Comparison of ENCODE assay signal across 8 cellular contexts in the genomic region with DNA sequence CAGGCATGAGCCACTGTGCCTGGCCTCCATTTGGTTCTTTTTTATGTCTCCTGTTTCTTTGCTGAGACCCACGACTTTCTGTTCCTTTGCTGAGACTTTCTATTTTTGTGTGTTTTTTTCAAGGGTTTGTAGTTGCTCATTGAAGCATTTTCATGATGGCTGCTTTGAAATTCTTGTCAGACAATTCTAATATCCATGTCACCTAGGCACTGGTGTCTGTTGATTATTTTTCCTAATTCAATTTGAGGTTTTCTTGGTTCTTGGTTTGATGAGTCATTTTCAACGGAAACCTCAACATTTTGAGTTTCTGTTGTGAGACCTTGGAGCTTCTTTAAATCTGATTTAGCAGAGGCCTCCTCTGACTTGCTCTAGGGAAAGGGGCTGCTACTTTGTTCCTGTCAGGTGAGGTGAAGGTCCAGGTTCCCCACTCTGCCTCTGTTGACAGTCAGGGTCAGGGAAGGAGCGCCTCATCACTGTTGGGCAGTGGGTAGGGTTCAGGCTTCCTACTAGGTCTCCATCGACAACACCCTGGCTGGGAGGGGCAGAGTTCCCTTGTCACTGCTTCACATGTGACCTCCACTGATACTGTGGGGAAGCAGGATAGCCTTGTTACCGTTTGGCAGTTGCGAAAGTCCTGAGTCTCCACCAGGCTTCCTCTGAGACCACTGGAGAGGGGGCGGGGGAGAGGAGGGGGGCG.
DNase-seq lines count a peak whose midpoint lies in the region; ATAC-seq and TF ChIP-seq lines count a peak whose summit lies in the region.

No MANE protein-coding gene starts in this region.

- H3K9me3 ChIP-seq in DOHH2 (ENCODE audit: control insufficient read depth, insufficient read depth, low read length) (no peaks in the 10 kb centered on the region), adrenal gland (replicated peaks in 1 of 3) (peaks cover 0 to 8% (median 0%) of the 10 kb centered on the region in 3 donors)

- H3K4me2 ChIP-seq in DOHH2 (ENCODE audit: low read length): peak overlapping the region; percentile 59

- H3K27ac ChIP-seq in DOHH2 (ENCODE audit: low read depth, low read length): no peak overlapping the region; the same call in 1 of the 2 replicates
- peak overlapping the region in 4 of 5 donors; percentile 66 to 88 (median 72) for H3K27ac ChIP-seq in adrenal gland

- H3K9me2 ChIP-seq in DOHH2 (replicated peaks; ENCODE audit: control insufficient read depth, low read length): no peaks in the 10 kb centered on the region

- H3F3A ChIP-seq in DOHH2 (ENCODE audit: control insufficient read depth, insufficient read depth): 0 out of 2 replicates have a peak, but pooled peaks cover 2% of the 10 kb centered on the region

- peak in 1 of 2 donors; percentile 10 for TF ChIP-seq POLR2A in adrenal gland (IDR thresholded peaks at IDR 0.05)

- no peaks in the 10 kb centered on the region for H3K79me2 ChIP-seq in DOHH2 (ENCODE audit: control insufficient read depth, low read length)

- 17 to 43% (median 20%) methylated on average over 3 to 6 of the region's 8 CpGs for WGBS in adrenal gland, 4 donors

- ATAC-seq in HG02938 (IDR thresholded peaks at IDR 0.05; ENCODE audit: unreplicated experiment): peak; percentile 65
- peak; percentile 54 for ATAC-seq in SK-N-SH treated with all-trans-retinoic acid at 6 μM for 48 hours
- ATAC-seq in left colon: no peak

- intact Hi-C loops in adrenal gland (cut with DNase I) (no loop called here), left colon (cut with DNase I, micrococcal nuclease) (loop anchor here in 1 of 2 donors (10.0 kb wide), 1 partner anchor 198 kb away; a partner anchor contains a TSS)

- no peak for TF ChIP-seq CTCF in DOHH2 (IDR thresholded peaks at IDR 0.05; ENCODE audit: low read depth, low read length, poor library complexity, severe bottlenecking)
- no peak for TF ChIP-seq CTCF in adrenal gland (IDR thresholded peaks at IDR 0.05)

- H3K27me3 ChIP-seq in DOHH2 (ENCODE audit: control insufficient read depth, low read length) (no peaks in the 10 kb centered on the region), adrenal gland (no peaks in the 10 kb centered on the region)

- H3K4me1 ChIP-seq in DOHH2 (ENCODE audit: control insufficient read depth, low read length) (peaks cover 30% of the 10 kb centered on the region), adrenal gland (replicated peaks in 1 of 2) (peaks cover 15 to 18% of the 10 kb centered on the region in 2 donors)

- H3K36me3 ChIP-seq in DOHH2 (ENCODE audit: control insufficient read depth, low read length) (no peaks in the 10 kb centered on the region), adrenal gland (replicated peaks in 1 of 2) (no peaks in the 10 kb centered on the region)

- H3K4me3 ChIP-seq in DOHH2 (ENCODE audit: low read length) (peak overlapping the region; percentile 40), adrenal gland (peak overlapping the region in 1 of 4 donors; percentile 5)

- DNase-seq in adrenal gland (peak; percentile 53 to 86 (median 81)), left colon (peak; percentile 24 to 60), NCI-H187 treated with DMSO at 0.1 percent for 48 hours (lab: John Stamatoyannopoulos, UW) (no peak), G401 (ENCODE audit: low spot score) (no peak)
- DNase-seq in stimulated activated naive CD4-positive, alpha-beta T cell (lab: John Stamatoyannopoulos, UW): peak in 4 of 6 experiments; percentile 4 to 24 (median 8)

- no peaks in the 10 kb centered on the region for H4K20me1 ChIP-seq in DOHH2 (ENCODE audit: control insufficient read depth, insufficient read depth, low read depth, low read length)

- in situ Hi-C loops in G401 (cut with HindIII; ENCODE audit: low sequenced_read_pairs): no loop called here

TF ChIP-seq in SK-N-SH treated with all-trans-retinoic acid at 6 μM for 48 hours, 23 proteins besides CTCF, POLR2A, EP300 and RAD21:
- TF ChIP-seq, protein P1, sequence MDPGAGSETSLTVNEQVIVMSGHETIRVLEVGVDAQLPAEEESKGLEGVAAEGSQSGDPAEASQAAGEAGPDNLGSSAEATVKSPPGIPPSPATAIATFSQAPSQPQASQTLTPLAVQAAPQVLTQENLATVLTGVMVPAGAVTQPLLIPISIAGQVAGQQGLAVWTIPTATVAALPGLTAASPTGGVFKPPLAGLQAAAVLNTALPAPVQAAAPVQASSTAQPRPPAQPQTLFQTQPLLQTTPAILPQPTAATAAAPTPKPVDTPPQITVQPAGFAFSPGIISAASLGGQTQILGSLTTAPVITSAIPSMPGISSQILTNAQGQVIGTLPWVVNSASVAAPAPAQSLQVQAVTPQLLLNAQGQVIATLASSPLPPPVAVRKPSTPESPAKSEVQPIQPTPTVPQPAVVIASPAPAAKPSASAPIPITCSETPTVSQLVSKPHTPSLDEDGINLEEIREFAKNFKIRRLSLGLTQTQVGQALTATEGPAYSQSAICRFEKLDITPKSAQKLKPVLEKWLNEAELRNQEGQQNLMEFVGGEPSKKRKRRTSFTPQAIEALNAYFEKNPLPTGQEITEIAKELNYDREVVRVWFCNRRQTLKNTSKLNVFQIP (CRISPR knock-in tag; IDR thresholded peaks at IDR 0.05; ENCODE audit: borderline replicate concordance, low read depth): no peak
- 0 out of 2 replicates have a peak, but pooled peaks have one; percentile 38 for TF ChIP-seq TOX (CRISPR knock-in tag; IDR thresholded peaks at IDR 0.05; ENCODE audit: borderline replicate concordance)

Comparison
In these comparisons a context has a peak if more than half of its experiments do, and no peak if none do; other contexts are left out.
1. DNase-seq: peak in adrenal gland (7 of 7), left colon (2 of 2) and stimulated activated naive CD4-positive, alpha-beta T cell (4 of 6); none in NCI-H187 treated with DMSO at 0.1 percent for 48 hours (single experiment) and G401 (single experiment).